Comparison of ENCODE assay signal across 18 cellular contexts in genomic region chr5:132267166-132267739, GRCh38. TPM values are rescaled to one million over a fixed set of nuclear protein-coding genes. Genes with fewer than 3 reads are reported as not detected.
A peak's percentile ranks its signal among the peaks of the same experiment; 100 is the strongest.
DNase-seq lines count a peak whose midpoint lies in the region; ATAC-seq, FAIRE-seq and TF ChIP-seq lines count a peak whose summit lies in the region.
"Had no signal": no experiment of that assay in that cellular context is flagged by ENCODE, and none has a peak within 500 bp of the region (broad histone marks: within the 10 kb centered on the region; RNA-seq: fewer than 3 reads in every experiment).

No MANE protein-coding gene starts in this region.

- H3K9ac ChIP-seq in GM12878 (ENCODE audit: control insufficient read depth, insufficient read depth, low read length) (no peak overlapping the region), mesenchymal stem cell (ENCODE audit: low read length) (no peak overlapping the region), mesendoderm (ENCODE audit: low read length) (no peak overlapping the region)

- in situ Hi-C loops in GM12878 (cut with MboI): no loop called here

- no peaks in the 10 kb centered on the region for H3K36me3 Mint-ChIP-seq in activated CD4-positive, alpha-beta memory T cell treated with anti-CD3 and anti-CD28 coated beads, Interleukin-2, amount 10 ng/mL, durations not matched to agents 7 days and 5 days (ENCODE audit: low read depth)
- no peaks in the 10 kb centered on the region for H3K36me3 Mint-ChIP-seq in activated CD4-positive, alpha-beta memory T cell treated with anti-CD3 and anti-CD28 coated beads for 36 hours
- H3K36me3 Mint-ChIP-seq: CD4-positive, alpha-beta memory T cell; IgD-negative memory B cell; natural killer cell treated with Interleukin-12 subunit alpha and Interleukin-12 subunit beta and Interleukin-15 and Interleukin-18, amount 100 ng/mL, for 72 hours had no signal

- no peak for FAIRE-seq in GM12878 (lab: Jason Lieb, UNC)
- FAIRE-seq: A204.1 had no signal

- no peak overlapping the region for H3K27ac Mint-ChIP-seq in activated CD4-positive, alpha-beta memory T cell treated with anti-CD3 and anti-CD28 coated beads, Interleukin-2, amount 10 ng/mL, durations not matched to agents 7 days and 5 days
- no peak overlapping the region for H3K27ac Mint-ChIP-seq in activated CD4-positive, alpha-beta memory T cell treated with anti-CD3 and anti-CD28 coated beads for 36 hours
- H3K27ac Mint-ChIP-seq: H9; IgD-negative memory B cell; natural killer cell treated with Interleukin-12 subunit alpha and Interleukin-12 subunit beta and Interleukin-15 and Interleukin-18, amount 100 ng/mL, for 72 hours had no signal

- H3K56ac ChIP-seq in mesendoderm (ENCODE audit: low read length): no peak overlapping the region

- RAD21 ChIA-PET in GM12878 (lab: Charles Lee; ENCODE audit: unreplicated experiment): interaction anchor here (1.1 to 3.1 kb wide), 4 partner anchors 24 to 234 kb away, joined by 3 to 26 read pairs (median 8); no protein-coding TSS in a partner anchor

- POLR2A ChIA-PET in activated CD4-positive, alpha-beta memory T cell treated with anti-CD3 and anti-CD28 coated beads, Interleukin-2, amount 10 ng/mL, durations not matched to agents 7 days and 5 days (lab: Charles Lee): no interaction called here
- POLR2A ChIA-PET in activated CD4-positive, alpha-beta memory T cell treated with anti-CD3 and anti-CD28 coated beads for 36 hours (lab: Charles Lee): no interaction called here
- POLR2A ChIA-PET in GM12878 (lab: Charles Lee): interaction anchor here (0.6 to 1.9 kb wide), 2 partner anchors 29 to 834 kb away, joined by 6 to 9 read pairs; no protein-coding TSS in a partner anchor

- TF ChIP-seq POLR2A in GM12878 (IDR thresholded peaks at IDR 0.05; ENCODE audit: low read depth, low read length): no peak

- no peaks in the 10 kb centered on the region for H3K27me3 ChIP-seq in GM12878 (replicated peaks in 1 of 2; ENCODE audit: control insufficient read depth in 2 of 2, insufficient read depth in 2 of 2, low read length in 1 of 2)
- no peaks in the 10 kb centered on the region for H3K27me3 ChIP-seq in mesenchymal stem cell (ENCODE audit: control insufficient read depth in 1 of 2, insufficient read depth in 1 of 2, low read length in 2 of 2)
- no peaks in the 10 kb centered on the region for H3K27me3 ChIP-seq in tibial artery
- H3K27me3 ChIP-seq in mesendoderm (ENCODE audit: insufficient read depth, low read length, poor library complexity): no peaks in the 10 kb centered on the region
- H3K27me3 ChIP-seq: colonic mucosa had no signal

- no peak for TF ChIP-seq EP300 in GM12878 (IDR thresholded peaks at IDR 0.05; ENCODE audit: borderline replicate concordance in 1 of 2, control insufficient read depth in 1 of 2, low read depth in 2 of 2, low read length in 2 of 2)

- H3K4me1 Mint-ChIP-seq in activated CD4-positive, alpha-beta memory T cell treated with anti-CD3 and anti-CD28 coated beads, Interleukin-2, amount 10 ng/mL, durations not matched to agents 7 days and 5 days: peaks cover 4% of the 10 kb centered on the region
- H3K4me1 Mint-ChIP-seq in activated CD4-positive, alpha-beta memory T cell treated with anti-CD3 and anti-CD28 coated beads for 36 hours (ENCODE audit: low read depth): peaks cover 3% of the 10 kb centered on the region

- no TSS peak for BruUV-seq in GM12878 (replicated peaks; lab: Mats Ljungman, UMichigan)

- no peaks in the 10 kb centered on the region for H3K9me3 Mint-ChIP-seq in activated CD4-positive, alpha-beta memory T cell treated with anti-CD3 and anti-CD28 coated beads, Interleukin-2, amount 10 ng/mL, durations not matched to agents 7 days and 5 days
- no peaks in the 10 kb centered on the region for H3K9me3 Mint-ChIP-seq in activated CD4-positive, alpha-beta memory T cell treated with anti-CD3 and anti-CD28 coated beads for 36 hours
- H3K9me3 Mint-ChIP-seq: CD4-positive, alpha-beta memory T cell; H9; IgD-negative memory B cell; natural killer cell treated with Interleukin-12 subunit alpha and Interleukin-12 subunit beta and Interleukin-15 and Interleukin-18, amount 100 ng/mL, for 72 hours had no signal

- H2AFZ ChIP-seq in GM12878 (ENCODE audit: control insufficient read depth, low read depth, low read length) (no peak overlapping the region), mesenchymal stem cell (ENCODE audit: low read depth, low read length) (no peak overlapping the region)

- H3K79me2 ChIP-seq in GM12878 (ENCODE audit: control insufficient read depth, insufficient read depth, low read length) (no peaks in the 10 kb centered on the region), mesendoderm (ENCODE audit: control insufficient read depth, insufficient read depth, low read length) (no peaks in the 10 kb centered on the region)

- no peak overlapping the region for H4K91ac ChIP-seq in mesenchymal stem cell (ENCODE audit: low read length)

- H3K4me2 ChIP-seq in GM12878 (ENCODE audit: control insufficient read depth, insufficient read depth) (no peak overlapping the region), mesenchymal stem cell (ENCODE audit: low read length, poor library complexity, severe bottlenecking) (no peak overlapping the region), mesendoderm (ENCODE audit: low read length) (no peak overlapping the region)

- peak; percentile 6 for DNase-seq in activated CD4-positive, alpha-beta memory T cell treated with anti-CD3 and anti-CD28 coated beads, Interleukin-2, amount 10 ng/mL, durations not matched to agents 7 days and 5 days
- no peak for DNase-seq in activated CD4-positive, alpha-beta memory T cell treated with anti-CD3 and anti-CD28 coated beads for 36 hours
- DNase-seq in GM12878 (ENCODE audit: low read depth, low spot score) (no peak), mesenchymal stem cell (no peak), tibial artery (no peak), C1 segment of cervical spinal cord (lab: John Stamatoyannopoulos, UW) (no peak), mesendoderm (no peak)
- DNase-seq: CD4-positive, alpha-beta memory T cell; EL; NCI-H1048; NCI-H69; stimulated activated naive CD4-positive, alpha-beta T cell had no signal

- H2AK5ac ChIP-seq in mesenchymal stem cell (ENCODE audit: low read length, severe bottlenecking): peak overlapping the region; percentile 21
- H2AK5ac ChIP-seq in mesendoderm (ENCODE audit: low read length): no peak overlapping the region

- H2BK120ac ChIP-seq in mesenchymal stem cell (ENCODE audit: low read depth, low read length) (no peak overlapping the region), mesendoderm (ENCODE audit: low read depth, low read length) (no peak overlapping the region)

- H3K18ac ChIP-seq in mesenchymal stem cell (ENCODE audit: low read depth in 1 of 2, low read length in 2 of 2) (no peak overlapping the region), mesendoderm (ENCODE audit: low read length) (no peak overlapping the region)

- H2BK12ac ChIP-seq in mesenchymal stem cell (ENCODE audit: low read length in 2 of 2): no peak overlapping the region

- intact Hi-C loops in activated CD4-positive, alpha-beta memory T cell treated with anti-CD3 and anti-CD28 coated beads for 36 hours (cut with micrococcal nuclease): no loop called here
- intact Hi-C loops in GM12878 (cut with micrococcal nuclease; ENCODE audit: unreplicated experiment): no loop called here
- intact Hi-C loops in tibial artery (cut with DNase I; ENCODE audit: low total_unique reads): no loop called here

- no peaks in the 10 kb centered on the region for H4K20me1 ChIP-seq in GM12878 (ENCODE audit: control insufficient read depth, insufficient read depth)

- ATAC-seq in GM12878 (no peak), HG02885 (IDR thresholded peaks at IDR 0.05; ENCODE audit: poor library complexity, unreplicated experiment) (no peak)
- ATAC-seq: natural killer cell treated with Interleukin-12 subunit alpha and Interleukin-12 subunit beta and Interleukin-15 and Interleukin-18, amount 100 ng/mL, for 72 hours had no signal

- H3K27me3 Mint-ChIP-seq in activated CD4-positive, alpha-beta memory T cell treated with anti-CD3 and anti-CD28 coated beads, Interleukin-2, amount 10 ng/mL, durations not matched to agents 7 days and 5 days: peaks cover 2% of the 10 kb centered on the region
- peaks cover 3% of the 10 kb centered on the region for H3K27me3 Mint-ChIP-seq in activated CD4-positive, alpha-beta memory T cell treated with anti-CD3 and anti-CD28 coated beads for 36 hours

- peaks cover 34% of the 10 kb centered on the region for H3K4me1 ChIP-seq in GM12878 (ENCODE audit: control insufficient read depth, insufficient read depth, low read length)
- peaks cover 63% of the 10 kb centered on the region for H3K4me1 ChIP-seq in mesenchymal stem cell (ENCODE audit: control insufficient read depth, insufficient read depth, low read depth, low read length)
- H3K4me1 ChIP-seq in tibial artery: peaks cover 0 to 73% (median 42%) of the 10 kb centered on the region in 4 donors
- no peaks in the 10 kb centered on the region for H3K4me1 ChIP-seq in mesendoderm (ENCODE audit: control insufficient read depth, low read depth, low read length)

- H3K27ac ChIP-seq in GM12878 (ENCODE audit: control insufficient read depth, insufficient read depth) (no peak overlapping the region), mesenchymal stem cell (ENCODE audit: low read length, poor library complexity, severe bottlenecking) (no peak overlapping the region), tibial artery (peak overlapping the region; percentile 95 to 96), mesendoderm (ENCODE audit: low read depth, low read length) (no peak overlapping the region)
- H3K27ac ChIP-seq: colonic mucosa had no signal

- H3K14ac ChIP-seq in mesenchymal stem cell (ENCODE audit: low read length in 2 of 2): no peak overlapping the region

- no peak overlapping the region for H2BK5ac ChIP-seq in mesenchymal stem cell (ENCODE audit: low read depth, low read length, poor library complexity, severe bottlenecking)
- H2BK5ac ChIP-seq in mesendoderm (ENCODE audit: low read length): no peak overlapping the region

- H3K79me1 ChIP-seq in mesenchymal stem cell (replicated peaks; ENCODE audit: low read length, poor library complexity, severe bottlenecking) (peaks cover 39% of the 10 kb centered on the region), mesendoderm (ENCODE audit: low read length) (no peaks in the 10 kb centered on the region)

- no peak overlapping the region for H3K23ac ChIP-seq in mesenchymal stem cell (ENCODE audit: low read length in 2 of 2)
- H3K23ac ChIP-seq in mesendoderm (ENCODE audit: low read length): no peak overlapping the region

- H3K4ac ChIP-seq in mesenchymal stem cell (ENCODE audit: low read depth in 1 of 2, low read length in 2 of 2) (no peak overlapping the region), mesendoderm (ENCODE audit: low read depth, low read length) (no peak overlapping the region)

- H3K4me3 Mint-ChIP-seq in activated CD4-positive, alpha-beta memory T cell treated with anti-CD3 and anti-CD28 coated beads, Interleukin-2, amount 10 ng/mL, durations not matched to agents 7 days and 5 days: no peak overlapping the region
- no peak overlapping the region for H3K4me3 Mint-ChIP-seq in activated CD4-positive, alpha-beta memory T cell treated with anti-CD3 and anti-CD28 coated beads for 36 hours
- H3K4me3 Mint-ChIP-seq: CD4-positive, alpha-beta memory T cell; H9; natural killer cell treated with Interleukin-12 subunit alpha and Interleukin-12 subunit beta and Interleukin-15 and Interleukin-18, amount 100 ng/mL, for 72 hours had no signal

- CTCF ChIA-PET in activated CD4-positive, alpha-beta memory T cell treated with anti-CD3 and anti-CD28 coated beads, Interleukin-2, amount 10 ng/mL, durations not matched to agents 7 days and 5 days (lab: Charles Lee): no interaction called here
- CTCF ChIA-PET in activated CD4-positive, alpha-beta memory T cell treated with anti-CD3 and anti-CD28 coated beads for 36 hours (lab: Charles Lee): interaction anchor here (0.9 to 1.3 kb wide), 2 partner anchors 202 to 234 kb away, joined by 3 to 4 read pairs; no protein-coding TSS in a partner anchor
- CTCF ChIA-PET in GM12878 (lab: Yijun Ruan, JAX): interaction anchor here (1.1 to 11.6 kb wide), 2 partner anchors 12 to 28 kb away, joined by 3 to 117 read pairs; no protein-coding TSS in a partner anchor

- no peak for TF ChIP-seq RAD21 in GM12878 (IDR thresholded peaks at IDR 0.05; ENCODE audit: insufficient read depth, low read depth, low read length)

- TF ChIP-seq CTCF in GM12878 (IDR thresholded peaks at IDR 0.05 in 2 of 3, conservative IDR thresholded peaks at IDR 0.05 in 1 of 3; ENCODE audit: control insufficient read depth in 2 of 3, extremely low read depth in 1 of 3, insufficient read depth in 1 of 3, low read depth in 3 of 3, low read length in 3 of 3): no peak
- TF ChIP-seq CTCF in tibial artery (IDR thresholded peaks at IDR 0.05): no peak

- no peaks in the 10 kb centered on the region for H3K36me3 ChIP-seq in GM12878 (ENCODE audit: control insufficient read depth in 2 of 2, insufficient read depth in 2 of 2, low read length in 1 of 2)
- peaks cover 68 to 78% of the 10 kb centered on the region in 2 experiments for H3K36me3 ChIP-seq in mesenchymal stem cell (ENCODE audit: control insufficient read depth in 1 of 2, insufficient read depth in 2 of 2, low read depth in 1 of 2, low read length in 2 of 2)
- H3K36me3 ChIP-seq in tibial artery: peaks cover 0 to 62% (median 37%) of the 10 kb centered on the region in 3 donors
- H3K36me3 ChIP-seq in mesendoderm (ENCODE audit: control insufficient read depth, insufficient read depth, low read length): no peaks in the 10 kb centered on the region
- H3K36me3 ChIP-seq: colonic mucosa had no signal

- H4K8ac ChIP-seq in mesenchymal stem cell (ENCODE audit: low read length) (peak overlapping the region; percentile 32), mesendoderm (ENCODE audit: low read depth, low read length) (no peak overlapping the region)

- H3K4me3 ChIP-seq in GM12878 (no peak overlapping the region), mesenchymal stem cell (ENCODE audit: insufficient read depth in 1 of 2, low read depth in 1 of 2, low read length in 2 of 2) (no peak overlapping the region), tibial artery (no peak overlapping the region), mesendoderm (ENCODE audit: low read length) (no peak overlapping the region)
- H3K4me3 ChIP-seq: colonic mucosa had no signal

- SMC1A ChIA-PET in GM12878 (lab: Charles Lee; ENCODE audit: uncharacterized antibody, unreplicated experiment): interaction anchor here (0.7 to 4.3 kb wide), 4 partner anchors 26 to 88 kb away, joined by 3 to 33 read pairs (median 3); no protein-coding TSS in a partner anchor

- no peak overlapping the region for H2BK15ac ChIP-seq in mesenchymal stem cell (ENCODE audit: low read depth, poor library complexity, severe bottlenecking)
- no peak overlapping the region for H2BK15ac ChIP-seq in mesendoderm (replicated peaks; ENCODE audit: low read depth)

- H4K5ac ChIP-seq in mesendoderm (ENCODE audit: low read length): no peak overlapping the region

- H3K9me3 ChIP-seq in GM12878 (replicated peaks; ENCODE audit: control insufficient read depth, insufficient read depth, low read length): no peaks in the 10 kb centered on the region
- H3K9me3 ChIP-seq in mesenchymal stem cell (ENCODE audit: control insufficient read depth, low read length): no peaks in the 10 kb centered on the region
- no peaks in the 10 kb centered on the region for H3K9me3 ChIP-seq in tibial artery
- H3K9me3 ChIP-seq: colonic mucosa had no signal

RNA-seq across cellular contexts. Expression of gene PDLIM4, which starts 9.8 kb away (rescaled TPM):
- not detected for total RNA-seq in activated CD4-positive, alpha-beta memory T cell treated with anti-CD3 and anti-CD28 coated beads, Interleukin-2, amount 10 ng/mL, durations not matched to agents 7 days and 5 days
- not detected for total RNA-seq in activated CD4-positive, alpha-beta memory T cell treated with anti-CD3 and anti-CD28 coated beads for 36 hours
- total RNA-seq in GM12878 (2013; cell fraction: nucleolus; rRNA removed): 5.2 and 5.4 TPM in 2 replicates
- total RNA-seq in GM12878 (2014; rRNA removed): 0.22 and 0.62 TPM in 2 replicates
- total RNA-seq in GM12878 (2014; rRNA removed; fragmentation: Illumina TruSeq; extraction: Trizol): 0.18 TPM in 1 of 2 replicates, not detected in the other
- 0.24 and 0.36 TPM in 2 replicates for total RNA-seq in GM12878 (2021)
- not detected for polyA plus RNA-seq in GM12878 (2011; ENCODE audit: low read depth)
- polyA plus RNA-seq in GM12878 (2011; rRNA removed): 0.69 and 1.7 TPM in 2 replicates
- 3.7 TPM in 2 replicates for polyA plus RNA-seq in GM12878 (2011; cell fraction: cytosol; rRNA removed)
- 9.9 and 11.1 TPM in 2 replicates for polyA plus RNA-seq in GM12878 (2011; cell fraction: nucleus; rRNA removed)
- polyA plus RNA-seq in GM12878 (2012): 0.73 and 1.2 TPM in 2 replicates
- polyA plus RNA-seq in GM12878 (2014; fragmentation: Illumina TruSeq; extraction: Trizol): not detected in 2 replicates
- not detected for polyA plus RNA-seq in GM12878 (2014; fragmentation: Nextera tagmentation; extraction: Ambion mirVana)
- 0.13 and 0.51 TPM in 2 replicates for polyA plus RNA-seq in GM12878 (2014; rRNA removed)
- polyA plus RNA-seq in GM12878 (2016; fragmentation: Nextera tagmentation; extraction: Ambion mirVana): under 1 TPM; 0.39 to 0.86 TPM
- 0.80 and 1.6 TPM in 2 replicates for polyA minus RNA-seq in GM12878 (2011; rRNA and poly(A)+ RNA removed)
- 0.94 and 1.9 TPM in 2 replicates for polyA minus RNA-seq in GM12878 (2011; cell fraction: cytosol; rRNA and poly(A)+ RNA removed)
- 2.5 and 2.8 TPM in 2 replicates for polyA minus RNA-seq in GM12878 (2011; cell fraction: nucleus; rRNA and poly(A)+ RNA removed)
- polyA plus RNA-seq in mesenchymal stem cell (2013, experiment 1 of 2): 33.9 TPM
- 34.0 TPM for polyA plus RNA-seq in mesenchymal stem cell (2013, experiment 2 of 2)
- polyA plus RNA-seq in mesendoderm (2013, experiment 1 of 2): 4.9 TPM
- 5.2 TPM for polyA plus RNA-seq in mesendoderm (2013, experiment 2 of 2)
- total RNA-seq: CD4-positive, alpha-beta memory T cell; natural killer cell treated with Interleukin-12 subunit alpha and Interleukin-12 subunit beta and Interleukin-15 and Interleukin-18, amount 100 ng/mL, for 72 hours had no signal
- polyA plus RNA-seq: CD4-positive, alpha-beta memory T cell; IgD-negative memory B cell had no signal

RNA-seq across cellular contexts. Expression of gene SLC22A4, which starts 26.9 kb away (rescaled TPM):
- under 1 TPM; 0.10 to 0.28 TPM for total RNA-seq in activated CD4-positive, alpha-beta memory T cell treated with anti-CD3 and anti-CD28 coated beads, Interleukin-2, amount 10 ng/mL, durations not matched to agents 7 days and 5 days
- 1 to 10 TPM; 1.3 to 1.5 TPM for total RNA-seq in activated CD4-positive, alpha-beta memory T cell treated with anti-CD3 and anti-CD28 coated beads for 36 hours
- 0.44 TPM in 1 of 2 replicates, not detected in the other for total RNA-seq in GM12878 (2013; cell fraction: nucleolus; rRNA removed)
- total RNA-seq in GM12878 (2014; rRNA removed) (0.11 and 0.27 TPM in 2 replicates), GM12878 (2014; rRNA removed; fragmentation: Illumina TruSeq; extraction: Trizol) (0.09 TPM in 1 of 2 replicates, not detected in the other), GM12878 (2021) (0.13 and 0.21 TPM in 2 replicates)
- polyA plus RNA-seq in GM12878 (2011; ENCODE audit: low read depth): not detected
- polyA plus RNA-seq in GM12878 (2011; rRNA removed) (0.06 and 0.10 TPM in 2 replicates), GM12878 (2014; fragmentation: Illumina TruSeq; extraction: Trizol) (0.04 and 0.17 TPM in 2 replicates), GM12878 (2014; fragmentation: Nextera tagmentation; extraction: Ambion mirVana) (under 1 TPM in 1 of 2 experiments, not detected in 1; 0.05 TPM), GM12878 (2014; rRNA removed) (0.04 and 0.61 TPM in 2 replicates), GM12878 (2016; fragmentation: Nextera tagmentation; extraction: Ambion mirVana) (under 1 TPM in 1 of 2 experiments, not detected in 1; 0.32 TPM)
- 0.04 and 0.08 TPM in 2 replicates for polyA plus RNA-seq in GM12878 (2011; cell fraction: cytosol; rRNA removed)
- polyA plus RNA-seq in GM12878 (2011; cell fraction: nucleus; rRNA removed): 0.29 and 0.39 TPM in 2 replicates
- 0.06 TPM in 1 of 2 replicates, not detected in the other for polyA plus RNA-seq in GM12878 (2012)
- polyA minus RNA-seq in GM12878 (2011; rRNA and poly(A)+ RNA removed): 0.29 TPM in 1 of 2 replicates, not detected in the other
- 0.83 TPM in 1 of 2 replicates, not detected in the other for polyA minus RNA-seq in GM12878 (2011; cell fraction: cytosol; rRNA and poly(A)+ RNA removed)
- polyA minus RNA-seq in GM12878 (2011; cell fraction: nucleus; rRNA and poly(A)+ RNA removed): 0.48 and 0.77 TPM in 2 replicates
- 1.8 TPM for polyA plus RNA-seq in mesenchymal stem cell (2013, experiment 1 of 2)
- polyA plus RNA-seq in mesenchymal stem cell (2013, experiment 2 of 2): 1.9 TPM
- polyA plus RNA-seq in mesendoderm (2013, experiment 1 of 2): 0.15 TPM
- 0.25 TPM for polyA plus RNA-seq in mesendoderm (2013, experiment 2 of 2)
- polyA plus RNA-seq: CD4-positive, alpha-beta memory T cell; IgD-negative memory B cell had no signal

RNA-seq across cellular contexts. Expression of gene P4HA2, which starts 39.6 kb away (rescaled TPM):
- total RNA-seq in activated CD4-positive, alpha-beta memory T cell treated with anti-CD3 and anti-CD28 coated beads, Interleukin-2, amount 10 ng/mL, durations not matched to agents 7 days and 5 days: 10 to 100 TPM in 1 of 2 experiments, 1 to 10 TPM in 1; 9.7 to 10.5 TPM
- 1 to 10 TPM; 6.0 to 6.1 TPM for total RNA-seq in activated CD4-positive, alpha-beta memory T cell treated with anti-CD3 and anti-CD28 coated beads for 36 hours
- 72.1 and 75.2 TPM in 2 replicates for total RNA-seq in GM12878 (2013; cell fraction: nucleolus; rRNA removed)
- 6.9 and 7.7 TPM in 2 replicates for total RNA-seq in GM12878 (2014; rRNA removed)
- total RNA-seq in GM12878 (2014; rRNA removed; fragmentation: Illumina TruSeq; extraction: Trizol): 5.4 and 6.2 TPM in 2 replicates
- total RNA-seq in GM12878 (2021): 7.3 and 7.9 TPM in 2 replicates
- polyA plus RNA-seq in GM12878 (2011; ENCODE audit: low read depth): 12.8 TPM
- polyA plus RNA-seq in GM12878 (2011; rRNA removed): 7.2 and 7.6 TPM in 2 replicates
- 7.4 and 8.9 TPM in 2 replicates for polyA plus RNA-seq in GM12878 (2011; cell fraction: cytosol; rRNA removed)
- 7.2 and 16.1 TPM in 2 replicates for polyA plus RNA-seq in GM12878 (2011; cell fraction: nucleus; rRNA removed)
- 11.7 and 12.9 TPM in 2 replicates for polyA plus RNA-seq in GM12878 (2012)
- polyA plus RNA-seq in GM12878 (2014; fragmentation: Illumina TruSeq; extraction: Trizol): 4.9 and 6.0 TPM in 2 replicates
- polyA plus RNA-seq in GM12878 (2014; fragmentation: Nextera tagmentation; extraction: Ambion mirVana): 10 to 100 TPM in 1 of 2 experiments, 1 to 10 TPM in 1; 9.1 to 10.6 TPM
- polyA plus RNA-seq in GM12878 (2014; rRNA removed): 4.7 and 5.7 TPM in 2 replicates
- polyA plus RNA-seq in GM12878 (2016; fragmentation: Nextera tagmentation; extraction: Ambion mirVana): 10 to 100 TPM in 1 of 2 experiments, 1 to 10 TPM in 1; 7.4 to 10.9 TPM
- 9.7 and 11.3 TPM in 2 replicates for polyA minus RNA-seq in GM12878 (2011; rRNA and poly(A)+ RNA removed)
- 2.1 and 2.3 TPM in 2 replicates for polyA minus RNA-seq in GM12878 (2011; cell fraction: cytosol; rRNA and poly(A)+ RNA removed)
- polyA minus RNA-seq in GM12878 (2011; cell fraction: nucleus; rRNA and poly(A)+ RNA removed): 2.5 and 4.0 TPM in 2 replicates
- 110 TPM for polyA plus RNA-seq in mesenchymal stem cell (2013, experiment 1 of 2)
- polyA plus RNA-seq in mesenchymal stem cell (2013, experiment 2 of 2): 108 TPM
- 1.7 TPM for polyA plus RNA-seq in mesendoderm (2013, experiment 1 of 2)
- 1.8 TPM for polyA plus RNA-seq in mesendoderm (2013, experiment 2 of 2)

Comparison
In these comparisons a context has a peak if more than half of its experiments do, and no peak if none do; other contexts are left out.
1. H3K27ac ChIP-seq: peak in tibial artery (2 of 2); none in GM12878 (single experiment), mesenchymal stem cell (single experiment) and mesendoderm (single experiment).